ENCODE assay signal across 26 cellular contexts in the genomic region with DNA sequence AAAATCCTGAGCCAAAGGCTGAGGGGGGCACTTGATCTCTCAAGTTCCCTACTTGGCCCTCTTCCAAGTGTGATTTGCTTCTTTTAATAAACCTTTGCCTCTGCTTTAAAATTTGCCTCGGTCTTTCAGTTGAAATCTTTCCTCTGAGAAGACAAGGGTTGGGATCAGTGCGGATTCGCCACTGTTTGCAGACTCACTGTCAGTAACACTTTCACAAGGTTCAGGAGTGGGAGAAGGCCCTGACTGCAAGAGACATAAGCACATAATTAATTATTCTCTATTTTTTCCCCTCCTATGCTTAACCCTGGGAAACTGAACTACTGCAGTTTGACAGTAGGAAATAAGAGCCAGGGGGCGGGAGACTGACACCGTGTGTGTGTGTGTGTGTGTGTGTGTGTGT. TPM values are rescaled to one million over a fixed set of nuclear protein-coding genes. Genes with fewer than 3 reads are reported as not detected.
DNase-seq lines count a peak whose midpoint lies in the region; TF ChIP-seq lines count a peak whose summit lies in the region.
"Had no signal": no experiment of that assay in that cellular context is flagged by ENCODE, and none has a peak within 500 bp of the region (broad histone marks: within the 10 kb centered on the region; RNA-seq: fewer than 3 reads in every experiment).

No MANE protein-coding gene starts in this region.

- no peak for TF ChIP-seq CTCF in testis (IDR thresholded peaks at IDR 0.05)

- intact Hi-C loops in testis (cut with DNase I; ENCODE audit: low total_unique reads): no loop called here

- DNase-seq in DMS 273 (lab: John Stamatoyannopoulos, UW; ENCODE audit: unreplicated experiment): peak; percentile 48
- no peak for DNase-seq in DMS 273 treated with DMSO at 0.1 percent for 48 hours (lab: John Stamatoyannopoulos, UW)
- peak; percentile 60 for DNase-seq in NCI-H524 treated with DMSO at 0.1 percent for 48 hours (lab: John Stamatoyannopoulos, UW)
- no peak for DNase-seq in epithelial cell of prostate (ENCODE audit: low read depth, low spot score)
- no peak for DNase-seq in NCI-H1694 (lab: John Stamatoyannopoulos, UW)
- DNase-seq in DMS114 treated with DMSO at 0.1 percent for 48 hours (lab: John Stamatoyannopoulos, UW; ENCODE audit: unreplicated experiment): no peak
- DNase-seq in testis: no peak
- DNase-seq: AML-193; C1 segment of cervical spinal cord; CD8-positive, alpha-beta memory T cell; DMS79; Karpas-422; MV-4-11; NCI-H1436; NCI-H1930; NCI-H226; NCI-H510A treated with DMSO at 0.1 percent for 48 hours; RPMI8226; SHP77 treated with DMSO at 0.1 percent for 48 hours had no signal

- H3K4me3 ChIP-seq in skin epidermis (no peak overlapping the region), testis (no peak overlapping the region)
- H3K4me3 ChIP-seq: SK-N-MC had no signal

- H3K36me3 ChIP-seq in testis (ENCODE audit: low read depth, missing control alignments): no peaks in the 10 kb centered on the region

- no peaks in the 10 kb centered on the region for H3K4me1 ChIP-seq in testis

- H3K27ac ChIP-seq in epithelial cell of prostate: peak overlapping the region; percentile 78
- H3K27ac ChIP-seq in skin epidermis: peak overlapping the region in 17 of 21 experiments; percentile 2 to 80 (median 67)
- H3K27ac ChIP-seq in testis: no peak overlapping the region
- H3K27ac ChIP-seq: 22Rv1, SK-N-MC had no signal

- 73 to 76% methylated on average over 5 of the region's 5 CpGs for WGBS in testis, 2 donors

- H3K27me3 ChIP-seq in testis: no peaks in the 10 kb centered on the region

- no peak for TF ChIP-seq POLR2A in testis (IDR thresholded peaks at IDR 0.05)

- no peaks in the 10 kb centered on the region for H3K9me3 ChIP-seq in testis

RNA-seq across cellular contexts. Expression of a gene that starts 5.7 kb away (rescaled TPM):
- 10 to 100 TPM; 19.2 to 23.5 TPM for total RNA-seq in testis
- polyA plus RNA-seq in testis (ENCODE audit: insufficient read depth, low read depth, low replicate concordance): 11.2 TPM
- polyA plus RNA-seq: CD8-positive, alpha-beta memory T cell; IgD-negative memory B cell had no signal

RNA-seq across cellular contexts. Expression of a gene that starts 24.5 kb away (rescaled TPM):
- total RNA-seq in testis: not detected
- not detected for polyA plus RNA-seq in testis (ENCODE audit: insufficient read depth, low read depth, low replicate concordance)
- total RNA-seq: CD8-positive, alpha-beta memory T cell; H4; M059J had no signal
- polyA plus RNA-seq: AG04450; CD8-positive, alpha-beta memory T cell; IgD-negative memory B cell had no signal

Comparison
In these comparisons a context has a peak if more than half of its experiments do, and no peak if none do; other contexts are left out.
1. DNase-seq: peak in DMS 273 (single experiment) and NCI-H524 treated with DMSO at 0.1 percent for 48 hours (single experiment); none in DMS 273 treated with DMSO at 0.1 percent for 48 hours (single experiment), epithelial cell of prostate (single experiment), NCI-H1694 (single experiment), DMS114 treated with DMSO at 0.1 percent for 48 hours (single experiment) and testis (single experiment).
2. H3K27ac ChIP-seq: peak in epithelial cell of prostate (single experiment) and skin epidermis (17 of 21); none in testis (0 of 2).